Comparison of ENCODE assay signal across 9 cellular contexts in genomic region chr3:48301814-48302194, GRCh38. TPM values are rescaled to one million over a fixed set of nuclear protein-coding genes. Genes with fewer than 3 reads are reported as not detected.
DNase-seq lines count a peak whose midpoint lies in the region; ATAC-seq and TF ChIP-seq lines count a peak whose summit lies in the region.
"Had no signal": no experiment of that assay in that cellular context is flagged by ENCODE, and none has a peak within 500 bp of the region (broad histone marks: within the 10 kb centered on the region; RNA-seq: fewer than 3 reads in every experiment).

No MANE protein-coding gene starts in this region.

- no peaks in the 10 kb centered on the region for H3K9me3 ChIP-seq in CD4-positive, CD25-positive, alpha-beta regulatory T cell (ENCODE audit: control insufficient read depth in 2 of 2, low read length in 2 of 2)
- no peaks in the 10 kb centered on the region for H3K9me3 ChIP-seq in breast epithelium

- no peak for TF ChIP-seq POLR2A in breast epithelium (IDR thresholded peaks at IDR 0.05)

- peaks cover 3% of the 10 kb centered on the region for H3K27me3 ChIP-seq in CD4-positive, CD25-positive, alpha-beta regulatory T cell (ENCODE audit: control insufficient read depth, insufficient read depth, low read length)
- no peaks in the 10 kb centered on the region for H3K27me3 ChIP-seq in breast epithelium

- H3K27ac Mint-ChIP-seq in CD4-positive, CD25-positive, alpha-beta regulatory T cell: peak overlapping the region; percentile 91 to 96 (median 94)
- peak overlapping the region; percentile 94 for H3K27ac Mint-ChIP-seq in stimulated activated naive B cell treated with anti-CD40 and anti-IgM and Interleukin-4, amounts not matched to agents 10 μg/mL and 1 μg/mL and 100 μg/mL, for 72 hours

- DNase-seq in CD4-positive, CD25-positive, alpha-beta regulatory T cell: no peak
- DNase-seq in NCI-H526 treated with DMSO at 0.1 percent for 48 hours (lab: John Stamatoyannopoulos, UW) (peak; percentile 12), breast epithelium (ENCODE audit: low spot score in 2 of 2) (peak in 1 of 2 donors; percentile 46), kidney glomerular epithelial cell (lab: John Stamatoyannopoulos, UW) (peak; percentile 20), SKM-1 treated with dmso at 0.1 percent for 144 hours (lab: John Stamatoyannopoulos, UW; ENCODE audit: unreplicated experiment) (no peak)
- peak; percentile 41 for DNase-seq in stimulated activated naive B cell treated with anti-CD40 and anti-IgM and Interleukin-4, amounts not matched to agents 10 μg/mL and 1 μg/mL and 100 μg/mL, for 72 hours

- peaks cover 11% of the 10 kb centered on the region for H3K36me3 Mint-ChIP-seq in CD4-positive, CD25-positive, alpha-beta regulatory T cell
- H3K36me3 Mint-ChIP-seq in stimulated activated naive B cell treated with anti-CD40 and anti-IgM and Interleukin-4, amounts not matched to agents 10 μg/mL and 1 μg/mL and 100 μg/mL, for 72 hours: peaks cover 9 to 28% of the 10 kb centered on the region in 2 donors

- no peak for TF ChIP-seq CTCF in breast epithelium (IDR thresholded peaks at IDR 0.05)

- peaks cover 11% of the 10 kb centered on the region for H3K36me3 ChIP-seq in CD4-positive, CD25-positive, alpha-beta regulatory T cell (ENCODE audit: control insufficient read depth, insufficient read depth, low read length)
- H3K36me3 ChIP-seq in breast epithelium: no peaks in the 10 kb centered on the region

- peak; percentile 2 to 9 for ATAC-seq in CD4-positive, CD25-positive, alpha-beta regulatory T cell (ENCODE audit: low read depth in 2 of 2)
- ATAC-seq in GM19463 (IDR thresholded peaks at IDR 0.05; ENCODE audit: unreplicated experiment) (peak; percentile 5), HG03095 (IDR thresholded peaks at IDR 0.05; ENCODE audit: unreplicated experiment) (no peak)
- ATAC-seq in stimulated activated naive B cell treated with anti-CD40 and anti-IgM and Interleukin-4, amounts not matched to agents 10 μg/mL and 1 μg/mL and 100 μg/mL, for 72 hours (replicated peaks): peak; percentile 24 to 41

- peak overlapping the region; percentile 83 to 98 (median 92) for H3K4me3 Mint-ChIP-seq in CD4-positive, CD25-positive, alpha-beta regulatory T cell
- H3K4me3 Mint-ChIP-seq in stimulated activated naive B cell treated with anti-CD40 and anti-IgM and Interleukin-4, amounts not matched to agents 10 μg/mL and 1 μg/mL and 100 μg/mL, for 72 hours: peak overlapping the region; percentile 99 to 100

- H3K27ac ChIP-seq in CD4-positive, CD25-positive, alpha-beta regulatory T cell (ENCODE audit: insufficient read depth, low read length, poor library complexity, severe bottlenecking): peak overlapping the region; percentile 85
- H3K27ac ChIP-seq in breast epithelium: peak overlapping the region; percentile 98 to 99

- peaks cover 0 to 3% (median 0%) of the 10 kb centered on the region in 7 donors for H3K9me3 Mint-ChIP-seq in CD4-positive, CD25-positive, alpha-beta regulatory T cell
- H3K9me3 Mint-ChIP-seq in stimulated activated naive B cell treated with anti-CD40 and anti-IgM and Interleukin-4, amounts not matched to agents 10 μg/mL and 1 μg/mL and 100 μg/mL, for 72 hours: no peaks in the 10 kb centered on the region

- peaks cover 23% of the 10 kb centered on the region for H3K4me1 ChIP-seq in CD4-positive, CD25-positive, alpha-beta regulatory T cell (ENCODE audit: control insufficient read depth, insufficient read depth, low read length, poor library complexity, severe bottlenecking)
- no peaks in the 10 kb centered on the region for H3K4me1 ChIP-seq in breast epithelium

- intact Hi-C loops in breast epithelium (cut with DNase I; ENCODE audit: low total_unique reads): no loop called here

- H3K4me3 ChIP-seq in CD4-positive, CD25-positive, alpha-beta regulatory T cell (ENCODE audit: low read depth, low read length): peak overlapping the region; percentile 82
- peak overlapping the region; percentile 72 to 90 (median 85) for H3K4me3 ChIP-seq in breast epithelium

- H3K4me1 Mint-ChIP-seq in CD4-positive, CD25-positive, alpha-beta regulatory T cell: peaks cover 7 to 49% (median 23%) of the 10 kb centered on the region in 4 donors
- peaks cover 29 to 45% of the 10 kb centered on the region in 2 donors for H3K4me1 Mint-ChIP-seq in stimulated activated naive B cell treated with anti-CD40 and anti-IgM and Interleukin-4, amounts not matched to agents 10 μg/mL and 1 μg/mL and 100 μg/mL, for 72 hours

- peaks cover 9% of the 10 kb centered on the region for H3K27me3 Mint-ChIP-seq in CD4-positive, CD25-positive, alpha-beta regulatory T cell
- H3K27me3 Mint-ChIP-seq in stimulated activated naive B cell treated with anti-CD40 and anti-IgM and Interleukin-4, amounts not matched to agents 10 μg/mL and 1 μg/mL and 100 μg/mL, for 72 hours: no peaks in the 10 kb centered on the region

RNA-seq across cellular contexts. Expression of gene NME6, which starts 0.6 kb away (rescaled TPM):
- total RNA-seq in CD4-positive, CD25-positive, alpha-beta regulatory T cell: 12.6 TPM
- 10 to 100 TPM; 63.8 to 68.6 (median 65.0) TPM for polyA plus RNA-seq in CD4-positive, CD25-positive, alpha-beta regulatory T cell
- 10 to 100 TPM; 24.6 to 38.5 (median 34.1) TPM for total RNA-seq in breast epithelium

RNA-seq across cellular contexts. Expression of gene SPINK8, which starts 31.7 kb away (rescaled TPM):
- not detected for total RNA-seq in CD4-positive, CD25-positive, alpha-beta regulatory T cell
- polyA plus RNA-seq in CD4-positive, CD25-positive, alpha-beta regulatory T cell: not detected
- not detected for total RNA-seq in breast epithelium
- total RNA-seq: T-helper 1 cell treated with Interleukin-12 subunit alpha and Interleukin-12 subunit beta and Interleukin-4 antibody, amounts not matched to agents 30 ng/mL and 1 ng/mL, for 36 hours had no signal

Comparison
In these comparisons a context has a peak if more than half of its experiments do, and no peak if none do; other contexts are left out.
1. DNase-seq: peak in NCI-H526 treated with DMSO at 0.1 percent for 48 hours (single experiment), kidney glomerular epithelial cell (single experiment) and stimulated activated naive B cell treated with anti-CD40 and anti-IgM and Interleukin-4, amounts not matched to agents 10 μg/mL and 1 μg/mL and 100 μg/mL, for 72 hours (single experiment); none in CD4-positive, CD25-positive, alpha-beta regulatory T cell (0 of 3) and SKM-1 treated with dmso at 0.1 percent for 144 hours (single experiment).